In the genomic region with DNA sequence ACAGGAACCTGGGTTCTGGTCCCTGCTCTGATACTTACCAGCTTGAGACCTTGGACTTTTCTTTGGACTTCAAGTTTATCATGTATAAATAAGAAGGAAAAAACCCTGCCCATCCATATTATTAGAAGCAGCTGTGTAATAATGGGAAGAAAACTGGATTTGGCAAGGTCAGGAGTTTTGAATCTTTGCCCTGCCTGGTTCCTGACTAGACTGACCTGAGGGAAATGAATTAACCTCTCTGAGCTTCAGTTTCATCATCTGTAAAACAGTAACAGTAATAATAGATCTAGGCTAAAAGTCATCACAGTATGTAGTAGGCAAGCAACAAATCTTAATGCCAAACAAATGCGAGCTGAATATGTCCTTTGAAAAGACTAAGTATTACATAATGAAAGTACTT, we compare ENCODE assay signal across 1 cellular context.
TF ChIP-seq lines count a peak whose summit lies in the region.

No MANE protein-coding gene starts in this region.

TF ChIP-seq in K562, 482 proteins besides CTCF, POLR2A, EP300 and RAD21 (continued from another document):
- TF ChIP-seq ATF1 (CRISPR knock-in tag; IDR thresholded peaks at IDR 0.05) (no peak), ATF1 (tag; IDR thresholded peaks at IDR 0.05) (no peak), SETDB1 (IDR thresholded peaks at IDR 0.05; ENCODE audit: low read length) (no peak), ZNF431 (CRISPR knock-in tag; IDR thresholded peaks at IDR 0.05) (no peak)
- TF ChIP-seq, protein P1, sequence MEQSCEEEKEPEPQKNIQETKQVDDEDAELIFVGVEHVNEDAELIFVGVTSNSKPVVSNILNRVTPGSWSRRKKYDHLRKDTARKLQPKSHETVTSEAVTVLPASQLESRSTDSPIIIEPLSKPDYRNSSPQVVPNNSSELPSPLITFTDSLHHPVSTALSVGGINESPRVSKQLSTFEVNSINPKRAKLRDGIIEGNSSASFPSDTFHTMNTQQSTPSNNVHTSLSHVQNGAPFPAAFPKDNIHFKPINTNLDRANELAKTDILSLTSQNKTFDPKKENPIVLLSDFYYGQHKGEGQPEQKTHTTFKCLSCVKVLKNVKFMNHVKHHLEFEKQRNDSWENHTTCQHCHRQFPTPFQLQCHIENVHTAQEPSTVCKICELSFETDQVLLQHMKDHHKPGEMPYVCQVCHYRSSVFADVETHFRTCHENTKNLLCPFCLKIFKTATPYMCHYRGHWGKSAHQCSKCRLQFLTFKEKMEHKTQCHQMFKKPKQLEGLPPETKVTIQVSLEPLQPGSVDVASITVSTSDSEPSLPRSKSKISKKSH (CRISPR knock-in tag; IDR thresholded peaks at IDR 0.05), result no peak
- TF ChIP-seq, protein P2, sequence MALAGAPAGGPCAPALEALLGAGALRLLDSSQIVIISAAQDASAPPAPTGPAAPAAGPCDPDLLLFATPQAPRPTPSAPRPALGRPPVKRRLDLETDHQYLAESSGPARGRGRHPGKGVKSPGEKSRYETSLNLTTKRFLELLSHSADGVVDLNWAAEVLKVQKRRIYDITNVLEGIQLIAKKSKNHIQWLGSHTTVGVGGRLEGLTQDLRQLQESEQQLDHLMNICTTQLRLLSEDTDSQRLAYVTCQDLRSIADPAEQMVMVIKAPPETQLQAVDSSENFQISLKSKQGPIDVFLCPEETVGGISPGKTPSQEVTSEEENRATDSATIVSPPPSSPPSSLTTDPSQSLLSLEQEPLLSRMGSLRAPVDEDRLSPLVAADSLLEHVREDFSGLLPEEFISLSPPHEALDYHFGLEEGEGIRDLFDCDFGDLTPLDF (CRISPR knock-in tag; IDR thresholded peaks at IDR 0.05), result no peak
- TF ChIP-seq, protein P3, sequence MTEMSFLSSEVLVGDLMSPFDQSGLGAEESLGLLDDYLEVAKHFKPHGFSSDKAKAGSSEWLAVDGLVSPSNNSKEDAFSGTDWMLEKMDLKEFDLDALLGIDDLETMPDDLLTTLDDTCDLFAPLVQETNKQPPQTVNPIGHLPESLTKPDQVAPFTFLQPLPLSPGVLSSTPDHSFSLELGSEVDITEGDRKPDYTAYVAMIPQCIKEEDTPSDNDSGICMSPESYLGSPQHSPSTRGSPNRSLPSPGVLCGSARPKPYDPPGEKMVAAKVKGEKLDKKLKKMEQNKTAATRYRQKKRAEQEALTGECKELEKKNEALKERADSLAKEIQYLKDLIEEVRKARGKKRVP (CRISPR knock-in tag; IDR thresholded peaks at IDR 0.05), result no peak
